Comparison of ENCODE assay signal across 14 cellular contexts in the genomic region with DNA sequence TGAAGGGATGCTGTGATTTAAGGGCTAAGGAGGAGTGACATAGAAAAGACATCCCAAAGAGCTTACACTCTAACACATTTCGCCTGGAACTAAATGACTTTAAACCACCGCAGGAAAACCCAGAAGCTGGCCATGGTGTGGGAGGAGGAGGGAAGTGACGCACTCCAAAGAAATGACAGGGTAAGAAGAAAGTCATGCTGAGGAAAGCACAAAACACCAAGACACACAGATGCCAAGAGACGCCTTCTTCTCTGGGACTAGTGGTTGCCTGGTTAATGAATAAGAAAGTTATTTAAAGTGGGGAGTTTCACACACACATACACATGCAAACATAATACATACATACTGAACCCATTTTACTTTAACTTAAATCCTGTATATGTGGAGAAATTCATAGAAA.
DNase-seq lines count a peak whose midpoint lies in the region; ATAC-seq and TF ChIP-seq lines count a peak whose summit lies in the region.
"Had no signal": no experiment of that assay in that cellular context is flagged by ENCODE, and none has a peak within 500 bp of the region (broad histone marks: within the 10 kb centered on the region; RNA-seq: fewer than 3 reads in every experiment).

No MANE protein-coding gene starts in this region.

- no peak overlapping the region for H3K4me3 ChIP-seq in BJ (ENCODE audit: low read depth, low read length)

- H3K27me3 ChIP-seq in BJ (ENCODE audit: control insufficient read depth, insufficient read depth, low read length) = peaks cover 2% of the 10 kb centered on the region; the same call in 1 of the 2 replicates

- DNase-seq in BJ (ENCODE audit: low read depth) = peak; percentile 35
- DNase-seq in HCEC 1CT = peak; percentile 70
- peak; percentile 40 for DNase-seq in islet precursor cell
- DNase-seq in NCI-H2081 treated with DMSO at 0.1 percent for 48 hours (lab: John Stamatoyannopoulos, UW) = no peak
- no peak for DNase-seq in NCI-H2029 (lab: John Stamatoyannopoulos, UW)
- DNase-seq in NCI-H526 (lab: John Stamatoyannopoulos, UW) = no peak
- DNase-seq: activated CD4-positive, alpha-beta T cell treated with anti-CD3 and anti-CD28 coated beads, Interleukin-2, amount 50 U/mL, for 1 hour; glutamatergic neuron; NCI-H187 treated with DMSO at 0.1 percent for 48 hours; occipital lobe; stimulated activated CD4-positive, alpha-beta T cell treated with anti-CD3 and anti-CD28 coated beads, Interleukin-15, amount 100 ng/mL, for 24 hours had no signal

- ATAC-seq in activated T-helper 17 cell treated with anti-CD3 and anti-CD28 coated beads, Interleukin-2, amount 50 U/mL, for 72 hours (replicated peaks) = peak; percentile 43
- ATAC-seq in HG03139 (IDR thresholded peaks at IDR 0.05; ENCODE audit: unreplicated experiment) = no peak
- ATAC-seq: CD8-positive, alpha-beta T cell had no signal

- no peaks in the 10 kb centered on the region for H3K9me3 Mint-ChIP-seq in activated T-helper 17 cell treated with anti-CD3 and anti-CD28 coated beads, Interleukin-2, amount 50 U/mL, for 72 hours
- H3K9me3 Mint-ChIP-seq: CD8-positive, alpha-beta T cell had no signal

- TF ChIP-seq CTCF in BJ (IDR thresholded peaks at IDR 0.05; ENCODE audit: insufficient read depth, low read depth, low read length) = no peak

- no peaks in the 10 kb centered on the region for H3K36me3 Mint-ChIP-seq in activated T-helper 17 cell treated with anti-CD3 and anti-CD28 coated beads, Interleukin-2, amount 50 U/mL, for 72 hours (ENCODE audit: low read depth)
- H3K36me3 Mint-ChIP-seq: CD8-positive, alpha-beta T cell had no signal

- no peak overlapping the region for H3K27ac Mint-ChIP-seq in activated T-helper 17 cell treated with anti-CD3 and anti-CD28 coated beads, Interleukin-2, amount 50 U/mL, for 72 hours
- H3K27ac Mint-ChIP-seq: CD8-positive, alpha-beta T cell had no signal

- H3K27me3 Mint-ChIP-seq in activated T-helper 17 cell treated with anti-CD3 and anti-CD28 coated beads, Interleukin-2, amount 50 U/mL, for 72 hours = peaks cover 45% of the 10 kb centered on the region

- no peaks in the 10 kb centered on the region for H3K36me3 ChIP-seq in BJ (ENCODE audit: control insufficient read depth, insufficient read depth, low read length)

- H3K4me3 Mint-ChIP-seq in activated T-helper 17 cell treated with anti-CD3 and anti-CD28 coated beads, Interleukin-2, amount 50 U/mL, for 72 hours = no peak overlapping the region
- H3K4me3 Mint-ChIP-seq: CD8-positive, alpha-beta T cell had no signal

- POLR2A ChIA-PET in BJ (lab: Charles Lee) = no interaction called here

- H3K4me1 Mint-ChIP-seq in activated T-helper 17 cell treated with anti-CD3 and anti-CD28 coated beads, Interleukin-2, amount 50 U/mL, for 72 hours = peaks cover 7% of the 10 kb centered on the region

- CTCF ChIA-PET in BJ (lab: Yijun Ruan, JAX) = interaction anchor here (1.6 kb wide), 1 partner anchor 42 kb away, joined by 5 read pairs; no protein-coding TSS in a partner anchor

Comparison
In these comparisons a context has a peak if more than half of its experiments do, and no peak if none do; other contexts are left out.
1. DNase-seq: peak in BJ (single experiment), HCEC 1CT (single experiment) and islet precursor cell (single experiment); none in NCI-H2081 treated with DMSO at 0.1 percent for 48 hours (single experiment), NCI-H2029 (single experiment) and NCI-H526 (0 of 2).